1 cellular context compared by ENCODE assay signal in genomic region chr1:25898223-25899015, GRCh38.
TF ChIP-seq lines count a peak whose summit lies in the region.

No MANE protein-coding gene starts in this region.

TF ChIP-seq in PFSK-1, 5 proteins besides CTCF, POLR2A, EP300 and RAD21:
- TF ChIP-seq POLR2AphosphoS5 (IDR thresholded peaks at IDR 0.05; ENCODE audit: low read depth, low read length): 0 out of 2 replicates have a peak, but pooled peaks have one; percentile 25
- TF ChIP-seq FOXP2 (optimal IDR thresholded peaks at IDR 0.05; ENCODE audit: borderline replicate concordance, extremely low read depth, extremely low read length, insufficient read depth): no peak
